8 cellular contexts compared by ENCODE assay signal in the genomic region with DNA sequence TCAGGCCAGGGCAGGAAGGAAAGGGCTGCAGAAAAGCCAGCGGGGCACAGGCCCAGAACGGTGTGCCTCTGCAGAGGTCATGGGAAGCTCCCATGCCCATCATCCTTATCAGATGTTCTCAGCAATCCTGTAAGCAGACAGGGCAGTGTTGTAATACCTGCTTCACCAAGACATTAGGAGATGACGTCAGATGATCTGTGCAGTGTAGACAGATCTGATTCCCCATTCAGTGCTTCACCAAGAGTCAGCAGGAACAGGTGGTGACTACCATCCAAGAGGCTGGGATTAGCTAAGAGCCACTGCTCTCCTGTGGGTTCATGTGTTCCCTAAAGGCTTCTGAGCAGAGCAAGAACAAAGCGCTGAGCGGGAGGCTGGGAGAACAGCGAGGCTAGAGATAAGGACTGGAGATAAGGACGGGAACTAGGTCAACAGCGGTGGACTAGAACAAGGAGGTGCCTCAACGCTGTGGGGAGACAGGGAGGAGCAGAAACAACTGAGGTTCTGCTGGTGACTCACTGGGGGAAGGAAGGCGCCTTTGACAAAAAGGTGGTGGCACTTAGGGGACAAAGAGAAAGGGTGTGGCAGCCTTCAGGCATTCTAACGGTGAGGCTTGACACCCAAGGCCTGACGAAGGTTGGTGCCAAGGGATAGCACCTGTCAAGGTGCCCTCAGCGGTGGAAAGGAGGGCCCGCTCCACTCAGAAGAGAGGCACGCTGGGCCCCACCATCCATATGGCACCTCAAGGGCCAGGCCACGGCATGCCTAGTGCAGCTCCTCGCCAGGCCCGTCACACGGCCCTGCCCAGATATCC. TPM values are rescaled to one million over a fixed set of nuclear protein-coding genes. Genes with fewer than 3 reads are reported as not detected.
DNase-seq lines count a peak whose midpoint lies in the region; ATAC-seq, FAIRE-seq and TF ChIP-seq lines count a peak whose summit lies in the region.

No MANE protein-coding gene starts in this region.

- intact Hi-C loops in adrenal gland (cut with DNase I), result no loop called here

- H3K9me3 Mint-ChIP-seq in T-cell, result no peaks in the 10 kb centered on the region

- WGBS in adrenal gland, 4 donors, result 22 to 29% (median 28%) methylated on average over 14 to 19 of the region's 19 CpGs
- WGBS in liver, result 48% methylated on average over 19 of the region's 19 CpGs

- ATAC-seq in T-cell (replicated peaks in 1 of 4) (peak; percentile 77 to 86 (median 84)), HG03457 (IDR thresholded peaks at IDR 0.05; ENCODE audit: unreplicated experiment) (no peak), HG03025 (IDR thresholded peaks at IDR 0.05; ENCODE audit: low FRiP score, unreplicated experiment) (no peak)

- FAIRE-seq in GM19239 (lab: Jason Lieb, UNC), result peak; percentile 33

- peaks cover 15% of the 10 kb centered on the region for H3K36me3 Mint-ChIP-seq in T-cell

- TF ChIP-seq RAD21 in liver (IDR thresholded peaks at IDR 0.05), result peak in 1 of 2 donors; percentile 26

- peak in 1 of 2 donors; percentile 83 for TF ChIP-seq POLR2A in adrenal gland (IDR thresholded peaks at IDR 0.05)

- peak overlapping the region; percentile 89 to 96 for H3K27ac Mint-ChIP-seq in T-cell

- H3K27ac ChIP-seq in adrenal gland, result peak overlapping the region; percentile 76 to 97 (median 92)
- peak overlapping the region; percentile 47 to 70 for H3K27ac ChIP-seq in liver (ENCODE audit: low read depth in 1 of 2, low read length in 2 of 2)

- TF ChIP-seq CTCF in adrenal gland (IDR thresholded peaks at IDR 0.05), result no peak
- TF ChIP-seq CTCF in liver (IDR thresholded peaks at IDR 0.05; ENCODE audit: low read depth, low read length, missing input control), result no peak

- H3K9me3 ChIP-seq in adrenal gland (replicated peaks in 1 of 3), result no peaks in the 10 kb centered on the region
- H3K9me3 ChIP-seq in liver (ENCODE audit: control insufficient read depth in 4 of 4, low read length in 3 of 4), result no peaks in the 10 kb centered on the region

- CTCF ChIA-PET in T-cell (lab: Charles Lee), result interaction anchor here (0.5 to 2.4 kb wide), 4 partner anchors 10 to 331 kb away, joined by 3 to 11 read pairs (median 4); no protein-coding TSS in a partner anchor
- CTCF ChIA-PET in HEK293T (lab: Yijun Ruan, JAX), result interaction anchor here (0.6 kb wide), 1 partner anchor 10 kb away, joined by 5 read pairs; no protein-coding TSS in a partner anchor

- DNase-seq in GM19239 (ENCODE audit: insufficient read length, low spot score) (no peak), T-cell (peak; percentile 29 to 77 (median 62)), adrenal gland (peak; percentile 75 to 97 (median 93)), HEK293T (ENCODE audit: extremely low spot score) (no peak)
- DNase-seq in stimulated activated CD8-positive, alpha-beta memory T cell treated with anti-CD3 and anti-CD28 coated beads, Interleukin-2, amount 100 ng/mL, for 1 hour (ENCODE audit: low read depth in 2 of 2), result peak; percentile 51 to 53

- H3K4me1 ChIP-seq in adrenal gland (replicated peaks in 1 of 2) (peaks cover 67 to 92% of the 10 kb centered on the region in 2 donors), liver (ENCODE audit: control insufficient read depth in 4 of 4, insufficient read depth in 4 of 4, low read length in 3 of 4) (peaks cover 44 to 83% (median 55%) of the 10 kb centered on the region in 4 donors)

- H3K4me3 Mint-ChIP-seq in T-cell, result peak overlapping the region; percentile 57 to 81 (median 76)

- no peak overlapping the region for H3K4me3 ChIP-seq in adrenal gland
- no peak overlapping the region for H3K4me3 ChIP-seq in liver (ENCODE audit: low read depth in 1 of 3, low read length in 3 of 3)

- H3K27me3 ChIP-seq in adrenal gland (no peaks in the 10 kb centered on the region), liver (ENCODE audit: control insufficient read depth in 4 of 4, insufficient read depth in 4 of 4, low read length in 3 of 4) (no peaks in the 10 kb centered on the region)

- no peak overlapping the region for H3K9ac ChIP-seq in liver (ENCODE audit: low read depth in 1 of 2, low read length in 2 of 2)

- peaks cover 89 to 92% (median 90%) of the 10 kb centered on the region in 3 donors for H3K4me1 Mint-ChIP-seq in T-cell

- H3K36me3 ChIP-seq in adrenal gland (replicated peaks in 1 of 2), result no peaks in the 10 kb centered on the region
- no peaks in the 10 kb centered on the region for H3K36me3 ChIP-seq in liver (ENCODE audit: control insufficient read depth in 4 of 4, insufficient read depth in 3 of 4, low read depth in 1 of 4, low read length in 3 of 4)

- H3K27me3 Mint-ChIP-seq in T-cell, result no peaks in the 10 kb centered on the region

- POLR2A ChIA-PET in T-cell (lab: Charles Lee) (interaction anchor here in 1 of 2 donors (0.5 to 1.4 kb wide), 2 partner anchors 11 to 31 kb away, joined by 3 to 4 read pairs; a partner anchor contains a TSS), HEK293T (lab: Yijun Ruan, JAX) (interaction anchor here (1.1 to 1.6 kb wide), 3 partner anchors 12 to 32 kb away, joined by 3 to 5 read pairs (median 4); a partner anchor contains a TSS)

TF ChIP-seq in liver, 16 proteins besides CTCF, POLR2A, EP300 and RAD21 (continues in another document):
- TF ChIP-seq JUND (IDR thresholded peaks at IDR 0.05) (peak; percentile 39 to 66), HNF4G (IDR thresholded peaks at IDR 0.05) (no peak)
- TF ChIP-seq, protein P1, sequence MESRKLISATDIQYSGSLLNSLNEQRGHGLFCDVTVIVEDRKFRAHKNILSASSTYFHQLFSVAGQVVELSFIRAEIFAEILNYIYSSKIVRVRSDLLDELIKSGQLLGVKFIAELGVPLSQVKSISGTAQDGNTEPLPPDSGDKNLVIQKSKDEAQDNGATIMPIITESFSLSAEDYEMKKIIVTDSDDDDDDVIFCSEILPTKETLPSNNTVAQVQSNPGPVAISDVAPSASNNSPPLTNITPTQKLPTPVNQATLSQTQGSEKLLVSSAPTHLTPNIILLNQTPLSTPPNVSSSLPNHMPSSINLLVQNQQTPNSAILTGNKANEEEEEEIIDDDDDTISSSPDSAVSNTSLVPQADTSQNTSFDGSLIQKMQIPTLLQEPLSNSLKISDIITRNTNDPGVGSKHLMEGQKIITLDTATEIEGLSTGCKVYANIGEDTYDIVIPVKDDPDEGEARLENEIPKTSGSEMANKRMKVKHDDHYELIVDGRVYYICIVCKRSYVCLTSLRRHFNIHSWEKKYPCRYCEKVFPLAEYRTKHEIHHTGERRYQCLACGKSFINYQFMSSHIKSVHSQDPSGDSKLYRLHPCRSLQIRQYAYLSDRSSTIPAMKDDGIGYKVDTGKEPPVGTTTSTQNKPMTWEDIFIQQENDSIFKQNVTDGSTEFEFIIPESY (IDR thresholded peaks at IDR 0.05), result peak; percentile 53
- TF ChIP-seq, protein P2, sequence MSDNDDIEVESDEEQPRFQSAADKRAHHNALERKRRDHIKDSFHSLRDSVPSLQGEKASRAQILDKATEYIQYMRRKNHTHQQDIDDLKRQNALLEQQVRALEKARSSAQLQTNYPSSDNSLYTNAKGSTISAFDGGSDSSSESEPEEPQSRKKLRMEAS (IDR thresholded peaks at IDR 0.05), result peak; percentile 70
- TF ChIP-seq, protein P3, sequence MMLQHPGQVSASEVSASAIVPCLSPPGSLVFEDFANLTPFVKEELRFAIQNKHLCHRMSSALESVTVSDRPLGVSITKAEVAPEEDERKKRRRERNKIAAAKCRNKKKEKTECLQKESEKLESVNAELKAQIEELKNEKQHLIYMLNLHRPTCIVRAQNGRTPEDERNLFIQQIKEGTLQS (IDR thresholded peaks at IDR 0.05), result peak; percentile 33

TF ChIP-seq in HEK293T, 16 proteins besides CTCF, POLR2A, EP300 and RAD21:
- no peak for TF ChIP-seq CTBP1 (IDR thresholded peaks at IDR 0.05; ENCODE audit: borderline replicate concordance)
- no peak for TF ChIP-seq SUZ12 (IDR thresholded peaks at IDR 0.05)

RNA-seq across cellular contexts. Expression of a gene that starts 28.4 kb away (rescaled TPM):
- 10 to 100 TPM; 66.5 to 78.4 (median 72.8) TPM for total RNA-seq in T-cell
- total RNA-seq in adrenal gland, result 10 to 100 TPM; 33.2 to 77.0 (median 65.9) TPM
- 100 to 1,000 TPM in 2 of 3 donors, 10 to 100 TPM in 1; 72.0 to 145 (median 122) TPM for polyA plus RNA-seq in adrenal gland
- total RNA-seq in liver, result 10 to 100 TPM in 1 of 2 donors, 1 to 10 TPM in 1; 8.5 to 27.9 TPM
- polyA plus RNA-seq in liver, result 10 to 100 TPM; 25.2 to 35.1 TPM

RNA-seq across cellular contexts. Expression of a gene that starts 31.3 kb away (rescaled TPM):
- total RNA-seq in T-cell, result 100 to 1,000 TPM; 141 to 206 (median 182) TPM
- 10 to 100 TPM; 17.5 to 47.1 (median 29.0) TPM for total RNA-seq in adrenal gland
- polyA plus RNA-seq in adrenal gland, result 100 to 1,000 TPM in 1 of 3 donors, 10 to 100 TPM in 2; 20.8 to 154 (median 71.6) TPM
- 10 to 100 TPM in 1 of 2 donors, 1 to 10 TPM in 1; 10.0 to 20.7 TPM for total RNA-seq in liver
- polyA plus RNA-seq in liver, result 1 to 10 TPM; 2.0 to 5.2 TPM

Comparison
In these comparisons a context has a peak if more than half of its experiments do, and no peak if none do; other contexts are left out.
1. DNase-seq: peak in T-cell (34 of 34), adrenal gland (7 of 7) and stimulated activated CD8-positive, alpha-beta memory T cell treated with anti-CD3 and anti-CD28 coated beads, Interleukin-2, amount 100 ng/mL, for 1 hour (2 of 2); none in GM19239 (single experiment) and HEK293T (single experiment).
2. ATAC-seq: peak in T-cell (4 of 4); none in HG03457 (single experiment) and HG03025 (single experiment).